ENCODE assay signal across 9 cellular contexts in the genomic region with DNA sequence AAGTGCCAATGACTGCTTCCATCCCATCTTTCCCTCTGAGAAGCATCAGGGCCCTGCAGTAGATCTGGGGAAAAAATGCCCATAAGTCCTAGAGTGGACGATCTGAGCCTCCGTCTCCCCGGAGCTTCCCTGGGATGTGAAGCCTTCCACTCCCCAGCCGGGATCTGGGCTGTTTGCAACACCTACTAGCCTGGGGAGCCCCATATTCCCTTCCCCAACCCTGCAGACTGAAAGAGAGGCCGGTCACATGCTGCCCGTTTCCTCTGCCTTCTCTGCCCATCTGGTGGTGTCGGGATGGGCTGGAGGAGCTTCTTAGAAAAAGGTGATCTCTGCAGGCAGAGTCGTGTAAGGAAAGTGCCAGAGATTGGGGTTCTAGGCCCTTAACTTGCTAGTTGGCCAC. TPM values are rescaled to one million over a fixed set of nuclear protein-coding genes. Genes with fewer than 3 reads are reported as not detected.
DNase-seq lines count a peak whose midpoint lies in the region; ATAC-seq and TF ChIP-seq lines count a peak whose summit lies in the region.
"Had no signal": no experiment of that assay in that cellular context is flagged by ENCODE, and none has a peak within 500 bp of the region (broad histone marks: within the 10 kb centered on the region; RNA-seq: fewer than 3 reads in every experiment).

No MANE protein-coding gene starts in this region.

- H3K36me3 ChIP-seq in hepatocyte (replicated peaks; ENCODE audit: insufficient read depth, low read depth) (no peaks in the 10 kb centered on the region), stomach smooth muscle (ENCODE audit: control insufficient read depth in 2 of 2, insufficient read depth in 2 of 2, low read length in 2 of 2) (peaks cover 0 to 6% of the 10 kb centered on the region in 2 donors)

- H3K9ac ChIP-seq in stomach smooth muscle (ENCODE audit: low read length in 2 of 2) = peak overlapping the region; percentile 40 to 47

- peaks cover 61% of the 10 kb centered on the region for H3K4me1 Mint-ChIP-seq in activated T-cell treated with anti-CD3 and anti-CD28 coated beads, Interleukin-2, amount 50 U/mL, for 24 hours (ENCODE audit: low read depth)
- peaks cover 39% of the 10 kb centered on the region for H3K4me1 Mint-ChIP-seq in activated CD8-positive, alpha-beta T cell treated with anti-CD3 and anti-CD28 coated beads, Interleukin-2, amount 10 ng/mL, durations not matched to agents 7 days and 5 days (ENCODE audit: low read depth)

- no peak for DNase-seq in activated T-cell treated with anti-CD3 and anti-CD28 coated beads, Interleukin-2, amount 50 U/mL, for 24 hours
- DNase-seq in activated T-cell treated with anti-CD3 and anti-CD28 coated beads for 4 hours (no peak), hepatocyte (ENCODE audit: low spot score) (no peak), UCSD-AML1 (lab: John Stamatoyannopoulos, UW; ENCODE audit: unreplicated experiment) (no peak), amniotic stem cell (lab: John Stamatoyannopoulos, UW) (no peak)
- no peak for DNase-seq in activated CD8-positive, alpha-beta T cell treated with anti-CD3 and anti-CD28 coated beads, Interleukin-2, amount 10 ng/mL, durations not matched to agents 7 days and 5 days
- no peak for DNase-seq in activated effector memory CD4-positive, alpha-beta T cell treated with Interleukin-2 at 50 U/mL for 16 hours

- peaks cover 2% of the 10 kb centered on the region for H3K36me3 Mint-ChIP-seq in activated T-cell treated with anti-CD3 and anti-CD28 coated beads, Interleukin-2, amount 50 U/mL, for 24 hours (ENCODE audit: low read depth)
- H3K36me3 Mint-ChIP-seq in activated CD8-positive, alpha-beta T cell treated with anti-CD3 and anti-CD28 coated beads, Interleukin-2, amount 10 ng/mL, durations not matched to agents 7 days and 5 days (ENCODE audit: low read depth) = peaks cover 11% of the 10 kb centered on the region

- CTCF ChIA-PET in activated CD8-positive, alpha-beta T cell treated with anti-CD3 and anti-CD28 coated beads, Interleukin-2, amount 10 ng/mL, durations not matched to agents 7 days and 5 days (lab: Charles Lee) = interaction anchor here (1.6 kb wide), 1 partner anchor 12 kb away, joined by 4 read pairs; no protein-coding TSS in a partner anchor

- H2AFZ ChIP-seq in hepatocyte = no peak overlapping the region

- H3K9me3 Mint-ChIP-seq in activated T-cell treated with anti-CD3 and anti-CD28 coated beads, Interleukin-2, amount 50 U/mL, for 24 hours = no peaks in the 10 kb centered on the region
- H3K9me3 Mint-ChIP-seq in activated CD8-positive, alpha-beta T cell treated with anti-CD3 and anti-CD28 coated beads, Interleukin-2, amount 10 ng/mL, durations not matched to agents 7 days and 5 days (ENCODE audit: insufficient read depth) = peaks cover 13% of the 10 kb centered on the region

- H3K27me3 ChIP-seq in hepatocyte (no peaks in the 10 kb centered on the region), stomach smooth muscle (ENCODE audit: control insufficient read depth in 1 of 2, insufficient read depth in 2 of 2, low read length in 2 of 2) (peaks cover 0 to 7% of the 10 kb centered on the region in 2 donors)

- H3K27ac ChIP-seq in hepatocyte (no peak overlapping the region), stomach smooth muscle (ENCODE audit: low read length) (no peak overlapping the region)

- H3K4me3 Mint-ChIP-seq in activated T-cell treated with anti-CD3 and anti-CD28 coated beads, Interleukin-2, amount 50 U/mL, for 24 hours = peak overlapping the region; percentile 80
- H3K4me3 Mint-ChIP-seq in activated CD8-positive, alpha-beta T cell treated with anti-CD3 and anti-CD28 coated beads, Interleukin-2, amount 10 ng/mL, durations not matched to agents 7 days and 5 days = peak overlapping the region; percentile 88

- H3K27ac Mint-ChIP-seq in activated T-cell treated with anti-CD3 and anti-CD28 coated beads, Interleukin-2, amount 50 U/mL, for 24 hours = peak overlapping the region; percentile 71
- H3K27ac Mint-ChIP-seq in activated CD8-positive, alpha-beta T cell treated with anti-CD3 and anti-CD28 coated beads, Interleukin-2, amount 10 ng/mL, durations not matched to agents 7 days and 5 days = no peak overlapping the region

- H3K79me2 ChIP-seq in hepatocyte = no peaks in the 10 kb centered on the region

- peak overlapping the region; percentile 94 for H3K4me2 ChIP-seq in hepatocyte

- no peaks in the 10 kb centered on the region for H3K9me2 ChIP-seq in hepatocyte (replicated peaks; ENCODE audit: insufficient read depth)

- H3K9me3 ChIP-seq in hepatocyte (ENCODE audit: low read depth) (no peaks in the 10 kb centered on the region), stomach smooth muscle (ENCODE audit: control insufficient read depth in 2 of 2, low read length in 2 of 2) (no peaks in the 10 kb centered on the region)

- no peaks in the 10 kb centered on the region for H4K20me1 ChIP-seq in hepatocyte (ENCODE audit: insufficient read depth, poor library complexity, severe bottlenecking)

- TF ChIP-seq CTCF in hepatocyte (IDR thresholded peaks at IDR 0.05; ENCODE audit: poor library complexity) = no peak

- 64% methylated on average over 8 of the region's 8 CpGs for WGBS in hepatocyte (ENCODE audit: low lambda C conversion rate, missing lambda C conversion rate)

- ATAC-seq in activated CD8-positive, alpha-beta T cell treated with anti-CD3 and anti-CD28 coated beads, Interleukin-2, amount 10 ng/mL, durations not matched to agents 7 days and 5 days = no peak

- H3K27me3 Mint-ChIP-seq in activated T-cell treated with anti-CD3 and anti-CD28 coated beads, Interleukin-2, amount 50 U/mL, for 24 hours = no peaks in the 10 kb centered on the region
- H3K27me3 Mint-ChIP-seq in activated CD8-positive, alpha-beta T cell treated with anti-CD3 and anti-CD28 coated beads, Interleukin-2, amount 10 ng/mL, durations not matched to agents 7 days and 5 days (ENCODE audit: low read depth) = no peaks in the 10 kb centered on the region

- POLR2A ChIA-PET in activated CD8-positive, alpha-beta T cell treated with anti-CD3 and anti-CD28 coated beads, Interleukin-2, amount 10 ng/mL, durations not matched to agents 7 days and 5 days (lab: Charles Lee) = interaction anchor here (1.1 to 1.3 kb wide), 2 partner anchors 13 to 14 kb away, joined by 3 read pairs; no protein-coding TSS in a partner anchor

- H3K4me1 ChIP-seq in hepatocyte (ENCODE audit: insufficient read depth) (peaks cover 7% of the 10 kb centered on the region), stomach smooth muscle (ENCODE audit: control insufficient read depth, insufficient read depth, low read length) (peaks cover 12% of the 10 kb centered on the region)

- no peak overlapping the region for H3K4me3 ChIP-seq in hepatocyte
- H3K4me3 ChIP-seq in stomach smooth muscle (ENCODE audit: low read length in 2 of 2) = peak overlapping the region; percentile 75 to 79

RNA-seq across cellular contexts. Expression of gene SNPH, which starts 1.1 kb away (rescaled TPM):
- total RNA-seq in activated CD8-positive, alpha-beta T cell treated with anti-CD3 and anti-CD28 coated beads, Interleukin-2, amount 10 ng/mL, durations not matched to agents 7 days and 5 days = 1 to 10 TPM; 6.5 to 7.6 TPM
- 3.7 and 3.9 TPM in 2 replicates for total RNA-seq in hepatocyte
- polyA plus RNA-seq in hepatocyte = 2.3 TPM in 2 replicates

RNA-seq across cellular contexts. Expression of gene RAD21L1, which starts 41.3 kb away (rescaled TPM):
- under 1 TPM in 1 of 2 experiments, not detected in 1; 0.18 TPM for total RNA-seq in activated CD8-positive, alpha-beta T cell treated with anti-CD3 and anti-CD28 coated beads, Interleukin-2, amount 10 ng/mL, durations not matched to agents 7 days and 5 days
- not detected in 2 replicates for total RNA-seq in hepatocyte
- polyA plus RNA-seq in hepatocyte = not detected in 2 replicates
- total RNA-seq: activated CD8-positive, alpha-beta memory T cell treated with anti-CD3 and anti-CD28 coated beads for 36 hours had no signal
